9 cellular contexts compared by ENCODE assay signal in genomic region chr11:1771700-1772099, GRCh38. TPM values are rescaled to one million over a fixed set of nuclear protein-coding genes. Genes with fewer than 3 reads are reported as not detected.
DNase-seq lines count a peak whose midpoint lies in the region; ATAC-seq and TF ChIP-seq lines count a peak whose summit lies in the region.
"Had no signal": no experiment of that assay in that cellular context is flagged by ENCODE, and none has a peak within 500 bp of the region (broad histone marks: within the 10 kb centered on the region; RNA-seq: fewer than 3 reads in every experiment).

No MANE protein-coding gene starts in this region.

- no peak for TF ChIP-seq CTCF in choroid plexus epithelial cell (conservative IDR thresholded peaks at IDR 0.05; ENCODE audit: low read depth, low read length)

- peak overlapping the region in 2 of 10 experiments; percentile 1 to 29; a peak in 5 of 20 replicates for H3K4me3 ChIP-seq in BLaER1 treated with 17β-estradiol and CSF1 and Interleukin-3, amounts not matched to agents 10 nM and 100 nM
- no peak overlapping the region for H3K4me3 ChIP-seq in choroid plexus epithelial cell (ENCODE audit: low read depth, low read length)

- no peaks in the 10 kb centered on the region for H3K27me3 ChIP-seq in BLaER1 treated with 17β-estradiol and CSF1 and Interleukin-3, amounts not matched to agents 10 nM and 100 nM

- H3K27ac ChIP-seq in BLaER1 treated with 17β-estradiol and CSF1 and Interleukin-3, amounts not matched to agents 10 nM and 100 nM = peak overlapping the region in 10 of 11 experiments; percentile 45 to 86 (median 75); a peak in 19 of 22 replicates

- peaks cover 32 to 86% (median 72%) of the 10 kb centered on the region in 10 experiments for H3K4me1 ChIP-seq in BLaER1 treated with 17β-estradiol and CSF1 and Interleukin-3, amounts not matched to agents 10 nM and 100 nM

- peaks cover 6 to 17% (median 13%) of the 10 kb centered on the region in 11 experiments; a peak in 20 of 22 replicates for H3K9me3 ChIP-seq in BLaER1 treated with 17β-estradiol and CSF1 and Interleukin-3, amounts not matched to agents 10 nM and 100 nM (replicated peaks in 1 of 11)

- DNase-seq in NCI-H226 (peak; percentile 75), choroid plexus epithelial cell (ENCODE audit: low read depth) (peak; percentile 92), mesenteric fat pad (ENCODE audit: low spot score) (peak; percentile 26), Kasumi-1 (lab: John Stamatoyannopoulos, UW) (no peak)
- DNase-seq: DND-41 had no signal

- ATAC-seq in HG03108 (IDR thresholded peaks at IDR 0.05; ENCODE audit: unreplicated experiment) (no peak), HG03469 (IDR thresholded peaks at IDR 0.05; ENCODE audit: unreplicated experiment) (no peak), HG03460 (IDR thresholded peaks at IDR 0.05; ENCODE audit: unreplicated experiment) (no peak)

- no peaks in the 10 kb centered on the region for H4K20me1 ChIP-seq in BLaER1 treated with 17β-estradiol and CSF1 and Interleukin-3, amounts not matched to agents 10 nM and 100 nM

- 0 out of 22 replicates have a peak, but pooled peaks cover 0 to 4% (median 0%) of the 10 kb centered on the region in 11 experiments for H3K36me3 ChIP-seq in BLaER1 treated with 17β-estradiol and CSF1 and Interleukin-3, amounts not matched to agents 10 nM and 100 nM

- H3K9ac ChIP-seq in BLaER1 treated with 17β-estradiol and CSF1 and Interleukin-3, amounts not matched to agents 10 nM and 100 nM = peak overlapping the region in 6 of 11 experiments; percentile 19 to 70 (median 56); a peak in 12 of 22 replicates

- peak overlapping the region; percentile 43 to 89 (median 83); a peak in 21 of 22 replicates for H3K4me2 ChIP-seq in BLaER1 treated with 17β-estradiol and CSF1 and Interleukin-3, amounts not matched to agents 10 nM and 100 nM

RNA-seq across cellular contexts. Expression of gene CTSD, which starts 8.0 kb away (rescaled TPM):
- 940 TPM for total RNA-seq in mesenteric fat pad

RNA-seq across cellular contexts. Expression of gene IFITM10, which starts 21.3 kb away (rescaled TPM):
- total RNA-seq in mesenteric fat pad = 1.5 TPM

Comparison
In these comparisons a context has a peak if more than half of its experiments do, and no peak if none do; other contexts are left out.
1. DNase-seq: peak in NCI-H226 (single experiment), choroid plexus epithelial cell (single experiment) and mesenteric fat pad (single experiment); none in Kasumi-1 (0 of 2).